ENCODE assay signal across 19 cellular contexts in genomic region chr5:178667685-178668084, GRCh38.
"Had no signal": no experiment of that assay in that cellular context is flagged by ENCODE, and none has a peak within 500 bp of the region (broad histone marks: within the 10 kb centered on the region; RNA-seq: fewer than 3 reads in every experiment).

No MANE protein-coding gene starts in this region.

- H3K4me3 Mint-ChIP-seq: activated CD4-positive, alpha-beta memory T cell treated with anti-CD3 and anti-CD28 coated beads, Interleukin-2, amount 10 ng/mL, durations not matched to agents 7 days and 5 days; activated CD4-positive, alpha-beta T cell treated with anti-CD3 and anti-CD28 coated beads, Interleukin-2, amount 10 ng/mL, durations not matched to agents 24 days and 14 days; activated naive CD4-positive, alpha-beta T cell treated with anti-CD3 and anti-CD28 coated beads, Interleukin-2, amount 10 ng/mL, durations not matched to agents 7 days and 5 days; activated naive CD8-positive, alpha-beta T cell treated with anti-CD3 and anti-CD28 coated beads, Interleukin-2, amount 50 U/mL, for 24 hours; memory B cell; naive B cell; neural crest cell; stimulated activated naive B cell treated with anti-CD40 and anti-IgM and Interleukin-4, amounts not matched to agents 10 μg/mL and 1 μg/mL and 100 μg/mL, for 72 hours; T-helper 17 cell had no signal

- ATAC-seq: activated naive CD8-positive, alpha-beta T cell treated with anti-CD3 and anti-CD28 coated beads, Interleukin-2, amount 50 U/mL, for 24 hours; T-helper 17 cell had no signal

- H3K4me3 ChIP-seq: testis, upper lobe of left lung had no signal

- H3K27me3 ChIP-seq: testis, upper lobe of left lung had no signal

- H3K9me3 ChIP-seq: testis, upper lobe of left lung had no signal

- H3K27me3 Mint-ChIP-seq: activated CD4-positive, alpha-beta memory T cell treated with anti-CD3 and anti-CD28 coated beads, Interleukin-2, amount 10 ng/mL, durations not matched to agents 7 days and 5 days; activated CD4-positive, alpha-beta T cell treated with anti-CD3 and anti-CD28 coated beads, Interleukin-2, amount 10 ng/mL, durations not matched to agents 24 days and 14 days had no signal

- H3K36me3 ChIP-seq: upper lobe of left lung had no signal

- DNase-seq: activated CD4-positive, alpha-beta memory T cell treated with anti-CD3 and anti-CD28 coated beads, Interleukin-2, amount 10 ng/mL, durations not matched to agents 7 days and 5 days; activated CD4-positive, alpha-beta T cell treated with anti-CD3 and anti-CD28 coated beads, Interleukin-2, amount 10 ng/mL, durations not matched to agents 24 days and 14 days; activated CD4-positive, CD25-positive, alpha-beta regulatory T cell; activated effector memory CD4-positive, alpha-beta T cell treated with anti-CD3 and anti-CD28 coated beads, Interleukin-2, amount 50 U/mL, for 16 hours; activated naive CD4-positive, alpha-beta T cell treated with anti-CD3 and anti-CD28 coated beads, Interleukin-2, amount 10 ng/mL, durations not matched to agents 7 days and 5 days; activated naive CD8-positive, alpha-beta T cell treated with anti-CD3 and anti-CD28 coated beads, Interleukin-2, amount 50 U/mL, for 24 hours; activated T-cell treated with anti-CD3 and anti-CD28 coated beads for 4 hours; dermis blood vessel endothelial cell; effector CD8-positive, alpha-beta T cell; naive B cell; stimulated activated CD4-positive, alpha-beta T cell treated with anti-CD3 and anti-CD28 coated beads, Interleukin-2, amount 100 ng/mL, for 48 hours; stimulated activated CD8-positive, alpha-beta memory T cell treated with anti-CD3 and anti-CD28 coated beads, Interleukin-4, amount 100 ng/mL, for 48 hours; stimulated activated naive B cell treated with anti-CD40 and anti-IgM and Interleukin-4, amounts not matched to agents 10 μg/mL and 1 μg/mL and 100 μg/mL, for 72 hours; SW 1271; T-helper 17 cell; upper lobe of left lung had no signal

- H3K27ac Mint-ChIP-seq: activated CD4-positive, alpha-beta memory T cell treated with anti-CD3 and anti-CD28 coated beads, Interleukin-2, amount 10 ng/mL, durations not matched to agents 7 days and 5 days; activated CD4-positive, alpha-beta T cell treated with anti-CD3 and anti-CD28 coated beads, Interleukin-2, amount 10 ng/mL, durations not matched to agents 24 days and 14 days; activated naive CD4-positive, alpha-beta T cell treated with anti-CD3 and anti-CD28 coated beads, Interleukin-2, amount 10 ng/mL, durations not matched to agents 7 days and 5 days; activated naive CD8-positive, alpha-beta T cell treated with anti-CD3 and anti-CD28 coated beads, Interleukin-2, amount 50 U/mL, for 24 hours; memory B cell; naive B cell; stimulated activated naive B cell treated with anti-CD40 and anti-IgM and Interleukin-4, amounts not matched to agents 10 μg/mL and 1 μg/mL and 100 μg/mL, for 72 hours; T-helper 17 cell had no signal

- H3K36me3 Mint-ChIP-seq: activated naive CD4-positive, alpha-beta T cell treated with anti-CD3 and anti-CD28 coated beads, Interleukin-2, amount 10 ng/mL, durations not matched to agents 7 days and 5 days; memory B cell; stimulated activated naive B cell treated with anti-CD40 and anti-IgM and Interleukin-4, amounts not matched to agents 10 μg/mL and 1 μg/mL and 100 μg/mL, for 72 hours had no signal

- H3K4me1 Mint-ChIP-seq: activated CD4-positive, alpha-beta memory T cell treated with anti-CD3 and anti-CD28 coated beads, Interleukin-2, amount 10 ng/mL, durations not matched to agents 7 days and 5 days; activated CD4-positive, alpha-beta T cell treated with anti-CD3 and anti-CD28 coated beads, Interleukin-2, amount 10 ng/mL, durations not matched to agents 24 days and 14 days; activated naive CD4-positive, alpha-beta T cell treated with anti-CD3 and anti-CD28 coated beads, Interleukin-2, amount 10 ng/mL, durations not matched to agents 7 days and 5 days; memory B cell; T-helper 17 cell had no signal

- H3K27ac ChIP-seq: testis had no signal

- H3K9me3 Mint-ChIP-seq: activated naive CD8-positive, alpha-beta T cell treated with anti-CD3 and anti-CD28 coated beads, Interleukin-2, amount 50 U/mL, for 24 hours; stimulated activated naive B cell treated with anti-CD40 and anti-IgM and Interleukin-4, amounts not matched to agents 10 μg/mL and 1 μg/mL and 100 μg/mL, for 72 hours had no signal

- H3K4me1 ChIP-seq: testis, upper lobe of left lung had no signal
